ENCODE assay signal across 2 cellular contexts in genomic region chrX:63503541-63503940, GRCh38.
TF ChIP-seq lines count a peak whose summit lies in the region.

No MANE protein-coding gene starts in this region.

TF ChIP-seq in IMR-90, 13 proteins besides CTCF, POLR2A, EP300 and RAD21:
- no peak for TF ChIP-seq USF2 (IDR thresholded peaks at IDR 0.05; ENCODE audit: low read depth, low read length)
- TF ChIP-seq SMC3 (IDR thresholded peaks at IDR 0.05; ENCODE audit: low read depth, low read length): no peak
- no peak for TF ChIP-seq BHLHE40 (IDR thresholded peaks at IDR 0.05; ENCODE audit: low read depth, low read length)
- no peak for TF ChIP-seq FOS (IDR thresholded peaks at IDR 0.05; ENCODE audit: low read depth, low read length)
- TF ChIP-seq RCOR1 (IDR thresholded peaks at IDR 0.05; ENCODE audit: insufficient replicate concordance, low read length): no peak
- no peak for TF ChIP-seq MAFK (IDR thresholded peaks at IDR 0.05; ENCODE audit: low read depth, low read length)
- no peak for TF ChIP-seq CHD1 (IDR thresholded peaks at IDR 0.05; ENCODE audit: low read depth, low read length)
- TF ChIP-seq CEBPB (IDR thresholded peaks at IDR 0.05; ENCODE audit: low read depth, low read length): no peak
- no peak for TF ChIP-seq ELK1 (IDR thresholded peaks at IDR 0.05; ENCODE audit: borderline replicate concordance, low read depth, low read length)
- no peak for TF ChIP-seq NFE2L2 (IDR thresholded peaks at IDR 0.05; ENCODE audit: low read depth, low read length)
- TF ChIP-seq MXI1 (IDR thresholded peaks at IDR 0.05; ENCODE audit: borderline replicate concordance, low read depth, low read length): no peak
- TF ChIP-seq RFX5 (IDR thresholded peaks at IDR 0.05; ENCODE audit: low read depth, low read length): no peak
- TF ChIP-seq MAZ (IDR thresholded peaks at IDR 0.05; ENCODE audit: borderline replicate concordance, low read depth, low read length): no peak

TF ChIP-seq in H1, 55 proteins besides CTCF, POLR2A, EP300 and RAD21:
- TF ChIP-seq POLR2AphosphoS5 (IDR thresholded peaks at IDR 0.05; ENCODE audit: low read depth, low read length) (no peak), SP1 (IDR thresholded peaks at IDR 0.05; ENCODE audit: low read depth, low read length) (peak; percentile 71; the same call in 1 of the 2 replicates), MAX (IDR thresholded peaks at IDR 0.05) (no peak), CEBPB (IDR thresholded peaks at IDR 0.05; ENCODE audit: low read depth, low read length) (peak; percentile 42; the same call in 1 of the 2 replicates), GABPA (IDR thresholded peaks at IDR 0.05; ENCODE audit: borderline replicate concordance, insufficient read depth, low read length) (no peak), TEAD4 (IDR thresholded peaks at IDR 0.05; ENCODE audit: low read depth, low read length) (peak; percentile 93), CHD7 (IDR thresholded peaks at IDR 0.05; ENCODE audit: insufficient replicate concordance, low read length) (peak; percentile 53), ASH2L (IDR thresholded peaks at IDR 0.05; ENCODE audit: low read length) (peak; percentile 34), KDM1A (IDR thresholded peaks at IDR 0.05; ENCODE audit: borderline replicate concordance, low read length) (no peak), SUZ12 (IDR thresholded peaks at IDR 0.05; ENCODE audit: low read length) (no peak)
